15 cellular contexts compared by ENCODE assay signal in the genomic region with DNA sequence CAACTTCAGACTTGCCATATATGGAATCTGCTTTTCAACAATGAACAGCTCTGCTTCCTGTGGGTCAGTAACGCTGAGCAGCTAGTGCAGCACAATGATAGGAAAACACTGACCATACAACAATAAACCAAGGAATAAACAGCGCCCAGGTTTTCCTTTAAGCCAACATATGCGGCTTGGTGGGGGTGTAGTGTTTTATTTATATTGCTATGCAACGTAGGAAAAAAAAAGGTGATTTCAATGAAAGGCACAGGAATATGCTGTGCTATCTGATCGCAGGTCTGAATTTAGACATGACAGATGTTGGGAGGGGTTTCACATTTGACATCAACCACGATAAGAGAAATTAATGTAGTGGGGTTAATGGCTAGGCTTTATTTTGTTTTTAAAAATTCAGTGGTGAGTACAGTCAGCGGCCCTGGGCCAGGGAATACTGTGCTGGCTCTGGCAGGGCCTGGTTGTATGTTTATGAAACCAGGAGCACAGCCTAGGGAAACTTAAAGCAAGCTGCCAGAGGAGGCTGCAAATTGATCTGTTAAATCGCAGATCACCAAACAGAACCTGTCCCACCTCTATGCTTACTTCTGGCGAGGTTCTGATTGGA. TPM values are rescaled to one million over a fixed set of nuclear protein-coding genes. Genes with fewer than 3 reads are reported as not detected.
A peak's percentile ranks its signal among the peaks of the same experiment; 100 is the strongest.
DNase-seq lines count a peak whose midpoint lies in the region; ATAC-seq and TF ChIP-seq lines count a peak whose summit lies in the region.
"Had no signal": no experiment of that assay in that cellular context is flagged by ENCODE, and none has a peak within 500 bp of the region (broad histone marks: within the 10 kb centered on the region; RNA-seq: fewer than 3 reads in every experiment).

No MANE protein-coding gene starts in this region.

- H3K27me3 ChIP-seq in heart left ventricle: peaks cover 0 to 9% (median 0%) of the 10 kb centered on the region in 9 donors
- H3K27me3 ChIP-seq in uterus: no peaks in the 10 kb centered on the region
- H3K27me3 ChIP-seq in SJCRH30: no peaks in the 10 kb centered on the region

- peak overlapping the region; percentile 34 for H3K27ac Mint-ChIP-seq in activated T-cell treated with anti-CD3 and anti-CD28 coated beads, Interleukin-2, amount 50 U/mL, for 72 hours
- peak overlapping the region; percentile 62 to 90 (median 77) for H3K27ac Mint-ChIP-seq in nephron

- TF ChIP-seq POLR2A in heart left ventricle (IDR thresholded peaks at IDR 0.05) (no peak), uterus (IDR thresholded peaks at IDR 0.05) (peak in 1 of 2 donors; percentile 14)

- intact Hi-C loops in heart left ventricle (cut with DNase I): no loop called here
- intact Hi-C loops in uterus (cut with DNase I; ENCODE audit: low total_unique reads): no loop called here

- no peak for DNase-seq in activated T-cell treated with anti-CD3 and anti-CD28 coated beads, Interleukin-2, amount 50 U/mL, for 72 hours
- no peak for DNase-seq in activated T-cell treated with anti-CD3 and anti-CD28 coated beads, Interleukin-2, amount 50 U/mL, for 1 hour
- DNase-seq in heart left ventricle: peak in 1 of 5 donors; percentile 29
- DNase-seq in uterus: peak; percentile 53 to 69
- no peak for DNase-seq in NCI-H2196 treated with DMSO at 0.1 percent for 48 hours (lab: John Stamatoyannopoulos, UW; ENCODE audit: unreplicated experiment)
- no peak for DNase-seq in SJCRH30
- no peak for DNase-seq in substantia nigra (lab: John Stamatoyannopoulos, UW)
- DNase-seq: activated effector memory CD4-positive, alpha-beta T cell treated with anti-CD3 and anti-CD28 coated beads, Interleukin-2, amount 50 U/mL, for 16 hours; Calu3; KG1; mesenchymal stem cell; NCI-H2081 had no signal

- no peaks in the 10 kb centered on the region for H3K36me3 ChIP-seq in heart left ventricle
- no peaks in the 10 kb centered on the region for H3K36me3 ChIP-seq in uterus
- no peaks in the 10 kb centered on the region for H3K36me3 ChIP-seq in SJCRH30

- H3K4me3 ChIP-seq in heart left ventricle (no peak overlapping the region), uterus (peak overlapping the region in 1 of 2 donors; percentile 9), SJCRH30 (no peak overlapping the region)

- no peak for ATAC-seq in activated T-cell treated with anti-CD3 and anti-CD28 coated beads, Interleukin-2, amount 50 U/mL, for 72 hours (replicated peaks in 1 of 2)
- ATAC-seq in heart left ventricle: peak; percentile 21 to 77 (median 50)

- H3K9me3 Mint-ChIP-seq in activated T-cell treated with anti-CD3 and anti-CD28 coated beads, Interleukin-2, amount 50 U/mL, for 72 hours: no peaks in the 10 kb centered on the region
- H3K9me3 Mint-ChIP-seq in nephron: no peaks in the 10 kb centered on the region

- H3K4me3 Mint-ChIP-seq in activated T-cell treated with anti-CD3 and anti-CD28 coated beads, Interleukin-2, amount 50 U/mL, for 72 hours: peak overlapping the region in 1 of 2 donors; percentile 69
- H3K4me3 Mint-ChIP-seq in nephron: peak overlapping the region; percentile 1 to 72 (median 36)

- WGBS in heart left ventricle, 4 donors: 34 to 38% (median 35%) methylated on average over 9 of the region's 9 CpGs

- H3K27ac ChIP-seq in heart left ventricle: peak overlapping the region; percentile 24 to 93 (median 62)
- peak overlapping the region; percentile 92 to 97 for H3K27ac ChIP-seq in uterus
- H3K27ac ChIP-seq in SJCRH30: no peak overlapping the region
- no peak overlapping the region for H3K27ac ChIP-seq in substantia nigra (ENCODE audit: low read depth, low read length, poor library complexity, severe bottlenecking)

- no peaks in the 10 kb centered on the region for H3K36me3 Mint-ChIP-seq in activated T-cell treated with anti-CD3 and anti-CD28 coated beads, Interleukin-2, amount 50 U/mL, for 72 hours (ENCODE audit: insufficient read depth in 2 of 2)
- H3K36me3 Mint-ChIP-seq in nephron (ENCODE audit: low read depth): no peaks in the 10 kb centered on the region

- H3K9me3 ChIP-seq in heart left ventricle: no peaks in the 10 kb centered on the region
- H3K9me3 ChIP-seq in uterus: no peaks in the 10 kb centered on the region
- H3K9me3 ChIP-seq in SJCRH30 (replicated peaks): no peaks in the 10 kb centered on the region

- H3K4me1 ChIP-seq in heart left ventricle: peaks cover 0 to 43% (median 12%) of the 10 kb centered on the region in 12 donors
- H3K4me1 ChIP-seq in uterus: peaks cover 3% of the 10 kb centered on the region in 2 donors
- no peaks in the 10 kb centered on the region for H3K4me1 ChIP-seq in SJCRH30

- H3K4me1 Mint-ChIP-seq in activated T-cell treated with anti-CD3 and anti-CD28 coated beads, Interleukin-2, amount 50 U/mL, for 72 hours (ENCODE audit: low read depth): peaks cover 5% of the 10 kb centered on the region
- peaks cover 33% of the 10 kb centered on the region for H3K4me1 Mint-ChIP-seq in nephron

- H3K27me3 Mint-ChIP-seq in activated T-cell treated with anti-CD3 and anti-CD28 coated beads, Interleukin-2, amount 50 U/mL, for 72 hours (ENCODE audit: low read depth): peaks cover 13% of the 10 kb centered on the region
- H3K27me3 Mint-ChIP-seq in nephron (ENCODE audit: low read depth): peaks cover 14% of the 10 kb centered on the region

- TF ChIP-seq CTCF in heart left ventricle (IDR thresholded peaks at IDR 0.05): no peak
- no peak for TF ChIP-seq CTCF in nephron (IDR thresholded peaks at IDR 0.05; ENCODE audit: unreplicated experiment in 3 of 3)
- TF ChIP-seq CTCF in uterus (IDR thresholded peaks at IDR 0.05): no peak

RNA-seq across cellular contexts. Expression of a gene that starts 4.3 kb away (rescaled TPM):
- 1 to 10 TPM; 2.1 to 4.3 TPM for total RNA-seq in activated T-cell treated with anti-CD3 and anti-CD28 coated beads, Interleukin-2, amount 50 U/mL, for 72 hours
- total RNA-seq in heart left ventricle: 10 to 100 TPM in 1 of 9 donors, 1 to 10 TPM in 8; 4.6 to 10.6 (median 7.1) TPM
- 1 to 10 TPM; 2.8 to 3.4 TPM for polyA plus RNA-seq in heart left ventricle
- 10 to 100 TPM; 40.5 to 87.6 (median 56.8) TPM for total RNA-seq in uterus
- 0.02 TPM in 1 of 2 replicates, not detected in the other for total RNA-seq in SJCRH30 (2014; rRNA removed; shearing (Covaris generic))

RNA-seq across cellular contexts. Expression of a gene that starts 55.4 kb away (rescaled TPM):
- not detected for total RNA-seq in activated T-cell treated with anti-CD3 and anti-CD28 coated beads, Interleukin-2, amount 50 U/mL, for 72 hours
- not detected for total RNA-seq in heart left ventricle
- polyA plus RNA-seq in heart left ventricle: not detected
- total RNA-seq in uterus: not detected
- not detected in 2 replicates for total RNA-seq in SJCRH30 (2014; rRNA removed; shearing (Covaris generic))
- total RNA-seq: A172; Calu3; T-helper 2 cell treated with Interferon-gamma antibody and Interleukin-4, amounts not matched to agents 100 ng/mL and 5 ng/mL, for 36 hours had no signal

Comparison
In these comparisons a context has a peak if more than half of its experiments do, and no peak if none do; other contexts are left out.
1. ATAC-seq: peak in heart left ventricle (4 of 4); none in activated T-cell treated with anti-CD3 and anti-CD28 coated beads, Interleukin-2, amount 50 U/mL, for 72 hours (0 of 2).
2. DNase-seq: peak in uterus (2 of 2); none in activated T-cell treated with anti-CD3 and anti-CD28 coated beads, Interleukin-2, amount 50 U/mL, for 72 hours (0 of 2), activated T-cell treated with anti-CD3 and anti-CD28 coated beads, Interleukin-2, amount 50 U/mL, for 1 hour (single experiment), NCI-H2196 treated with DMSO at 0.1 percent for 48 hours (single experiment), SJCRH30 (0 of 2) and substantia nigra (0 of 49).
3. H3K27ac ChIP-seq: peak in heart left ventricle (12 of 12) and uterus (2 of 2); none in SJCRH30 (single experiment) and substantia nigra (single experiment).